In the genomic region with DNA sequence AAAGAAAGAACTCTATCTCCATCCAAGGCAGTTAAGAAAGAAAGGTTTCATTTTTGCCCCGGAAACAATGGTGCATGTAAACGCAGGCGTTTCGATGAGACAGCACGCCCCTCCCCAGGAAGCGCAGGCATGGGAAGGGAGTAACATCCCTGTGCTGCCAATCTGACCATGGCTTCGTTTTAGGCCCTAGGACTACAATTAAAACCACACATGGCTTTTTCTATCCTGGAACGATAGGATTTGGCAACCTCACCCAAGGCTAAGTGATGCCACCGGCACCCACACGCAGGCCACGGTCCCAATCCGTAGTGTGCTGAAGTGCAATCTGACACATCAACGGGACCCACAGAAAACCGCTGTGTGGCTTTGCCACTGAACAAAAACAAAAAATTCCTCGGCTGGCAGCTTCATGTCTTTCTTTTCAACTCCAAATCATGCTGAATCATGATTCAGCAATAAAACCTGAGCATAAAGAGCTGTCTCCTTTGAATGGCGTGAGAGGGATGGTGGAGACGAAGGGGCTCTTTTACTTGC, we compare ENCODE assay signal across 8 cellular contexts. TPM values are rescaled to one million over a fixed set of nuclear protein-coding genes. Genes with fewer than 3 reads are reported as not detected.
DNase-seq lines count a peak whose midpoint lies in the region; ATAC-seq and TF ChIP-seq lines count a peak whose summit lies in the region.

No MANE protein-coding gene starts in this region.

- peaks cover 32% of the 10 kb centered on the region for H3K36me3 Mint-ChIP-seq in activated CD4-positive, alpha-beta T cell treated with anti-CD3 and anti-CD28 coated beads for 36 hours (ENCODE audit: low read depth)
- H3K36me3 Mint-ChIP-seq in activated naive CD8-positive, alpha-beta T cell treated with anti-CD3 and anti-CD28 coated beads for 36 hours = peaks cover 50% of the 10 kb centered on the region

- TF ChIP-seq EP300 in upper lobe of left lung (IDR thresholded peaks at IDR 0.05) = no peak

- H3K4ac ChIP-seq in mesenchymal stem cell (ENCODE audit: low read depth in 1 of 2, low read length in 2 of 2) = peak overlapping the region; percentile 75 to 92

- intact Hi-C loops in activated CD4-positive, alpha-beta T cell treated with anti-CD3 and anti-CD28 coated beads for 36 hours (cut with DNase I, micrococcal nuclease) = loop anchor here (1.0 to 5.0 kb wide), 7 partner anchors 9 to 231 kb away; a partner anchor contains a TSS

- peak overlapping the region; percentile 37 for H2AK5ac ChIP-seq in mesenchymal stem cell (ENCODE audit: low read length, severe bottlenecking)

- peak overlapping the region; percentile 54 for H4K91ac ChIP-seq in mesenchymal stem cell (ENCODE audit: low read length)

- TF ChIP-seq CTCF in upper lobe of left lung (IDR thresholded peaks at IDR 0.05) = no peak

- peak overlapping the region; percentile 55 for H3K9ac ChIP-seq in mesenchymal stem cell (ENCODE audit: low read length)

- no peak overlapping the region for H3K23ac ChIP-seq in mesenchymal stem cell (ENCODE audit: low read length in 2 of 2)

- peak overlapping the region; percentile 56 for H4K8ac ChIP-seq in mesenchymal stem cell (ENCODE audit: low read length)

- CTCF ChIA-PET in activated CD4-positive, alpha-beta T cell treated with anti-CD3 and anti-CD28 coated beads for 36 hours (lab: Charles Lee) = interaction anchor here (1.5 to 7.9 kb wide), 2 partner anchors 10 to 14 kb away, joined by 5 to 54 read pairs; no protein-coding TSS in a partner anchor

- H2BK5ac ChIP-seq in mesenchymal stem cell (ENCODE audit: low read depth, low read length, poor library complexity, severe bottlenecking) = peak overlapping the region; percentile 36

- H3K4me1 ChIP-seq in mesenchymal stem cell (ENCODE audit: control insufficient read depth, insufficient read depth, low read depth, low read length) = peaks cover 37% of the 10 kb centered on the region
- H3K4me1 ChIP-seq in upper lobe of left lung = peaks cover 67 to 85% (median 73%) of the 10 kb centered on the region in 4 donors

- H2BK120ac ChIP-seq in mesenchymal stem cell (ENCODE audit: low read depth, low read length) = peak overlapping the region; percentile 45

- peak overlapping the region; percentile 53 for H3K4me3 Mint-ChIP-seq in activated CD4-positive, alpha-beta T cell treated with anti-CD3 and anti-CD28 coated beads for 36 hours
- H3K4me3 Mint-ChIP-seq in activated naive CD8-positive, alpha-beta T cell treated with anti-CD3 and anti-CD28 coated beads for 36 hours = peak overlapping the region; percentile 73

- H3K9me3 ChIP-seq in mesenchymal stem cell (ENCODE audit: control insufficient read depth, low read length) = no peaks in the 10 kb centered on the region
- no peaks in the 10 kb centered on the region for H3K9me3 ChIP-seq in upper lobe of left lung

- peak overlapping the region; percentile 78 to 93 for H2BK12ac ChIP-seq in mesenchymal stem cell (ENCODE audit: low read length in 2 of 2)

- H2BK15ac ChIP-seq in mesenchymal stem cell (ENCODE audit: low read depth, poor library complexity, severe bottlenecking) = no peak overlapping the region

- no peaks in the 10 kb centered on the region for H3K9me3 Mint-ChIP-seq in activated CD4-positive, alpha-beta T cell treated with anti-CD3 and anti-CD28 coated beads for 36 hours (ENCODE audit: low read depth)
- H3K9me3 Mint-ChIP-seq in activated naive CD8-positive, alpha-beta T cell treated with anti-CD3 and anti-CD28 coated beads for 36 hours = peaks cover 1% of the 10 kb centered on the region

- peak overlapping the region; percentile 41 for H3K27ac ChIP-seq in mesenchymal stem cell (ENCODE audit: low read length, poor library complexity, severe bottlenecking)
- peak overlapping the region; percentile 61 to 77 (median 70) for H3K27ac ChIP-seq in upper lobe of left lung

- H3K27ac Mint-ChIP-seq in activated CD4-positive, alpha-beta T cell treated with anti-CD3 and anti-CD28 coated beads for 36 hours = peak overlapping the region; percentile 98
- H3K27ac Mint-ChIP-seq in activated naive CD8-positive, alpha-beta T cell treated with anti-CD3 and anti-CD28 coated beads for 36 hours = peak overlapping the region; percentile 97

- peak; percentile 35 for ATAC-seq in activated CD4-positive, alpha-beta T cell treated with anti-CD3 and anti-CD28 coated beads for 36 hours
- ATAC-seq in upper lobe of left lung (ENCODE audit: low FRiP score in 2 of 2) = no peak

- 85% methylated on average over 17 of the region's 17 CpGs for WGBS in mesenchymal stem cell
- WGBS in upper lobe of left lung, 2 donors = 34 to 53% methylated on average over 11 to 17 of the region's 17 CpGs

- peak overlapping the region; percentile 30 to 91 for H3K18ac ChIP-seq in mesenchymal stem cell (ENCODE audit: low read depth in 1 of 2, low read length in 2 of 2)

- peaks cover 21 to 27% of the 10 kb centered on the region in 2 experiments for H3K36me3 ChIP-seq in mesenchymal stem cell (ENCODE audit: control insufficient read depth in 1 of 2, insufficient read depth in 2 of 2, low read depth in 1 of 2, low read length in 2 of 2)
- H3K36me3 ChIP-seq in upper lobe of left lung = peaks cover 0 to 9% (median 2%) of the 10 kb centered on the region in 4 donors

- H3K79me1 ChIP-seq in mesenchymal stem cell (replicated peaks; ENCODE audit: low read length, poor library complexity, severe bottlenecking) = peaks cover 42% of the 10 kb centered on the region

- no peak overlapping the region for H3K4me2 ChIP-seq in mesenchymal stem cell (ENCODE audit: low read length, poor library complexity, severe bottlenecking)

- DNase-seq in activated CD4-positive, alpha-beta T cell treated with anti-CD3 and anti-CD28 coated beads for 36 hours = peak; percentile 72
- no peak for DNase-seq in activated CD4-positive, alpha-beta T cell treated with anti-CD3 and anti-CD28 coated beads, Interleukin-2, amount 50 U/mL, for 1 hour
- peak; percentile 47 for DNase-seq in activated naive CD8-positive, alpha-beta T cell treated with anti-CD3 and anti-CD28 coated beads for 36 hours
- DNase-seq in mesenchymal stem cell (peak; percentile 30), upper lobe of left lung (no peak), inferior parietal cortex (ENCODE audit: extremely low spot score) (no peak), NCI-H748 treated with DMSO at 0.1 percent for 48 hours (lab: John Stamatoyannopoulos, UW) (no peak), retina (no peak)

- no peak for TF ChIP-seq POLR2A in upper lobe of left lung (IDR thresholded peaks at IDR 0.05)

- H3K27me3 ChIP-seq in mesenchymal stem cell (ENCODE audit: control insufficient read depth in 1 of 2, insufficient read depth in 1 of 2, low read length in 2 of 2) = no peaks in the 10 kb centered on the region
- no peaks in the 10 kb centered on the region for H3K27me3 ChIP-seq in upper lobe of left lung

- H3K27me3 Mint-ChIP-seq in activated CD4-positive, alpha-beta T cell treated with anti-CD3 and anti-CD28 coated beads for 36 hours = no peaks in the 10 kb centered on the region
- H3K27me3 Mint-ChIP-seq in activated naive CD8-positive, alpha-beta T cell treated with anti-CD3 and anti-CD28 coated beads for 36 hours = no peaks in the 10 kb centered on the region

- POLR2A ChIA-PET in activated CD4-positive, alpha-beta T cell treated with anti-CD3 and anti-CD28 coated beads for 36 hours (lab: Charles Lee) = no interaction called here

- H3K14ac ChIP-seq in mesenchymal stem cell (ENCODE audit: low read length in 2 of 2) = peak overlapping the region in 1 of 2 experiments; percentile 71

- no peak overlapping the region for H2AFZ ChIP-seq in mesenchymal stem cell (ENCODE audit: low read depth, low read length)

- H3K4me3 ChIP-seq in mesenchymal stem cell (ENCODE audit: insufficient read depth in 1 of 2, low read depth in 1 of 2, low read length in 2 of 2) = peak overlapping the region in 1 of 2 experiments; percentile 58
- H3K4me3 ChIP-seq in upper lobe of left lung = no peak overlapping the region

- H3K4me1 Mint-ChIP-seq in activated CD4-positive, alpha-beta T cell treated with anti-CD3 and anti-CD28 coated beads for 36 hours = peaks cover 93% of the 10 kb centered on the region
- H3K4me1 Mint-ChIP-seq in activated naive CD8-positive, alpha-beta T cell treated with anti-CD3 and anti-CD28 coated beads for 36 hours = peaks cover 85% of the 10 kb centered on the region

RNA-seq across cellular contexts. Expression of a gene that starts 24.2 kb away (rescaled TPM):
- total RNA-seq in activated CD4-positive, alpha-beta T cell treated with anti-CD3 and anti-CD28 coated beads for 36 hours = 100 to 1,000 TPM in 1 of 2 experiments, 10 to 100 TPM in 1; 85.5 to 103 TPM
- 100 to 1,000 TPM in 1 of 2 experiments, 10 to 100 TPM in 1; 94.0 to 109 TPM for total RNA-seq in activated naive CD8-positive, alpha-beta T cell treated with anti-CD3 and anti-CD28 coated beads for 36 hours
- polyA plus RNA-seq in mesenchymal stem cell (2013, experiment 1 of 2) = 80.2 TPM
- polyA plus RNA-seq in mesenchymal stem cell (2013, experiment 2 of 2) = 75.1 TPM
- total RNA-seq in upper lobe of left lung = 100 to 1,000 TPM in 1 of 6 donors, 10 to 100 TPM in 5; 64.4 to 116 (median 68.5) TPM

RNA-seq across cellular contexts. Expression of a gene that starts 39.7 kb away (rescaled TPM):
- total RNA-seq in activated CD4-positive, alpha-beta T cell treated with anti-CD3 and anti-CD28 coated beads for 36 hours = 1 to 10 TPM; 2.2 to 2.7 TPM
- 1 to 10 TPM; 1.9 to 2.6 TPM for total RNA-seq in activated naive CD8-positive, alpha-beta T cell treated with anti-CD3 and anti-CD28 coated beads for 36 hours
- 2.4 TPM for polyA plus RNA-seq in mesenchymal stem cell (2013, experiment 1 of 2)
- polyA plus RNA-seq in mesenchymal stem cell (2013, experiment 2 of 2) = 2.3 TPM
- 100 to 1,000 TPM in 4 of 6 donors, 10 to 100 TPM in 2; 20.6 to 414 (median 115) TPM for total RNA-seq in upper lobe of left lung

RNA-seq across cellular contexts. Expression of a gene that starts 49.1 kb away (rescaled TPM):
- total RNA-seq in activated CD4-positive, alpha-beta T cell treated with anti-CD3 and anti-CD28 coated beads for 36 hours = 1 to 10 TPM; 2.3 to 2.8 TPM
- 1 to 10 TPM; 1.4 to 1.9 TPM for total RNA-seq in activated naive CD8-positive, alpha-beta T cell treated with anti-CD3 and anti-CD28 coated beads for 36 hours
- polyA plus RNA-seq in mesenchymal stem cell (2013, experiment 1 of 2) = 3.1 TPM
- polyA plus RNA-seq in mesenchymal stem cell (2013, experiment 2 of 2) = 2.4 TPM
- 10 to 100 TPM in 3 of 6 donors, 1 to 10 TPM in 3; 4.1 to 38.8 (median 9.3) TPM for total RNA-seq in upper lobe of left lung

RNA-seq across cellular contexts. Expression of a gene that starts 50.2 kb away (rescaled TPM):
- 100 to 1,000 TPM; 175 to 213 TPM for total RNA-seq in activated CD4-positive, alpha-beta T cell treated with anti-CD3 and anti-CD28 coated beads for 36 hours
- total RNA-seq in activated naive CD8-positive, alpha-beta T cell treated with anti-CD3 and anti-CD28 coated beads for 36 hours = 100 to 1,000 TPM; 244 to 255 TPM
- polyA plus RNA-seq in mesenchymal stem cell (2013, experiment 1 of 2) = 338 TPM
- 347 TPM for polyA plus RNA-seq in mesenchymal stem cell (2013, experiment 2 of 2)
- 100 to 1,000 TPM in 4 of 6 donors, 10 to 100 TPM in 2; 87.3 to 238 (median 157) TPM for total RNA-seq in upper lobe of left lung

Comparison
In these comparisons a context has a peak if more than half of its experiments do, and no peak if none do; other contexts are left out.
1. DNase-seq: peak in activated CD4-positive, alpha-beta T cell treated with anti-CD3 and anti-CD28 coated beads for 36 hours (single experiment), activated naive CD8-positive, alpha-beta T cell treated with anti-CD3 and anti-CD28 coated beads for 36 hours (single experiment) and mesenchymal stem cell (single experiment); none in activated CD4-positive, alpha-beta T cell treated with anti-CD3 and anti-CD28 coated beads, Interleukin-2, amount 50 U/mL, for 1 hour (single experiment), upper lobe of left lung (0 of 2), inferior parietal cortex (single experiment), NCI-H748 treated with DMSO at 0.1 percent for 48 hours (single experiment) and retina (single experiment).
2. RNA of a gene that starts 39.7 kb away (total RNA-seq): 20.6 to 414 TPM in upper lobe of left lung; 2.2 to 2.7 TPM in activated CD4-positive, alpha-beta T cell treated with anti-CD3 and anti-CD28 coated beads for 36 hours and 1.9 to 2.6 TPM in activated naive CD8-positive, alpha-beta T cell treated with anti-CD3 and anti-CD28 coated beads for 36 hours; every median in the first group is over 4 times any median in the second.